1 cellular context compared by ENCODE assay signal in the genomic region with DNA sequence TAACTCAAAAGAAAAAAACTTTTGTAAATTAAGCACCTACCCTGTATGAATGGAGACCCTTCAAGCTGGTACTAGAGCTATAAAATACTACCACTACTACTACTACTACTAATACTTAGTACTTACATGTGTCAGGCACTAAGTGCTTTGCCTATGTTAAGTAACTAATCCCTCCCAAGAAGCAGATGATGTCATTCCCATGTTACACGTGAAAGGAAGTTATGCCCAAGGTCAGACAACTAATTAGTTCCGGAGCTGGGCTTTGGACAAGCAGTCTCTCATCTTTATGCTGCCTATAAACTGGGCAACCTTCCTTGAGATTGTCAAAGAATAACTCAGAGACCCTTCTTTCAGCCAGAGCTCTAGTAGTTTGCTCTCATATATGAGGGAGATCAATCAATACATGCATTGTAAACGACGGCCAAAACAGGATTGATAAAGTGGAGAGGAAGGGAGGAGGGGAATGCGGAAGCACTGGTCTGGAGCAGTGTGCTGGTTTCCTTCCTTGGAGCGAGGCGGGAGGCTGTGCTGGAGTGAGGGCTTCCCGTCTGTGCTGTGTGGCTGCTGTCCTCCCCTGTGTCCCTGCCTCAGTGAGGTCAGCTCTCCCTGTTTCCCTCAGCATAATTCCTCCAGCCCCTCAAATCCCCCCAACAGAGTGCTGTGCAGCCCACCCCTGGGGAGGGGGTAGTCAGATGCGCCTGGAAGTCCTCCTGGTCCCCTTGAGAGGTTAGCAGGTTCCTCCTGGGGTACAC.
TF ChIP-seq lines count a peak whose summit lies in the region.

No MANE protein-coding gene starts in this region.

TF ChIP-seq in HEK293, 187 proteins besides CTCF, POLR2A, EP300 and RAD21 (continued from another document and continues in another):
- TF ChIP-seq PRDM2 (tag by site-specific recombination; IDR thresholded peaks at IDR 0.05; ENCODE audit: borderline replicate concordance) (no peak), ZNF37A (tag by site-specific recombination; IDR thresholded peaks at IDR 0.05) (no peak), GLIS1 (tag by site-specific recombination; IDR thresholded peaks at IDR 0.05) (0 out of 2 replicates have a peak, but pooled peaks have one; percentile 37), ZNF621 (tag by site-specific recombination; IDR thresholded peaks at IDR 0.05) (no peak), ZSCAN16 (tag by site-specific recombination; IDR thresholded peaks at IDR 0.05) (no peak), ZNF561 (tag by site-specific recombination; IDR thresholded peaks at IDR 0.05; ENCODE audit: borderline replicate concordance) (no peak), ZNF521 (tag by site-specific recombination; IDR thresholded peaks at IDR 0.05) (no peak), HIC1 (tag by site-specific recombination; IDR thresholded peaks at IDR 0.05) (no peak), ZNF629 (tag by site-specific recombination; IDR thresholded peaks at IDR 0.05) (peak; percentile 86), ZFP37 (tag by site-specific recombination; IDR thresholded peaks at IDR 0.05) (0 out of 2 replicates have a peak, but pooled peaks have one; percentile 20), ZNF626 (tag by site-specific recombination; IDR thresholded peaks at IDR 0.05) (no peak), ZNF391 (tag by site-specific recombination; IDR thresholded peaks at IDR 0.05; ENCODE audit: borderline replicate concordance, low read depth) (no peak), ZNF121 (tag by site-specific recombination; IDR thresholded peaks at IDR 0.05) (no peak), ZFP41 (tag by site-specific recombination; IDR thresholded peaks at IDR 0.05; ENCODE audit: borderline replicate concordance) (no peak), ZNF341 (tag by site-specific recombination; IDR thresholded peaks at IDR 0.05; ENCODE audit: low read depth) (no peak), ZNF548 (tag by site-specific recombination; IDR thresholded peaks at IDR 0.05) (no peak), ZNF518A (tag by site-specific recombination; conservative IDR thresholded peaks at IDR 0.05; ENCODE audit: low read depth) (peak; percentile 86), ZNF354C (tag by site-specific recombination; IDR thresholded peaks at IDR 0.05; ENCODE audit: borderline replicate concordance, low read depth) (no peak), ZNF335 (tag by site-specific recombination; conservative IDR thresholded peaks at IDR 0.05) (peak; percentile 54; the same call in 1 of the 2 replicates), ZBTB21 (tag by site-specific recombination; IDR thresholded peaks at IDR 0.05) (peak; percentile 55; the same call in 1 of the 2 replicates), ZNF623 (tag by site-specific recombination; IDR thresholded peaks at IDR 0.05) (no peak), ZNF560 (tag by site-specific recombination; IDR thresholded peaks at IDR 0.05; ENCODE audit: borderline replicate concordance) (no peak), ZBTB20 (tag by site-specific recombination; IDR thresholded peaks at IDR 0.05) (no peak), ZNF366 (tag by site-specific recombination; conservative IDR thresholded peaks at IDR 0.05) (peak; percentile 25; the same call in 1 of the 2 replicates), MYNN (tag by site-specific recombination; IDR thresholded peaks at IDR 0.05; ENCODE audit: borderline replicate concordance) (no peak), ZFP3 (tag by site-specific recombination; IDR thresholded peaks at IDR 0.05; ENCODE audit: low read depth) (no peak), ZNF112 (tag by site-specific recombination; IDR thresholded peaks at IDR 0.05) (no peak), ZNF610 (tag by site-specific recombination; IDR thresholded peaks at IDR 0.05; ENCODE audit: borderline replicate concordance) (no peak), ZNF830 (tag by site-specific recombination; IDR thresholded peaks at IDR 0.05; ENCODE audit: low read depth) (no peak), ZNF580 (tag by site-specific recombination; IDR thresholded peaks at IDR 0.05) (no peak), ZXDB (tag by site-specific recombination; IDR thresholded peaks at IDR 0.05) (no peak), ZNF600 (tag by site-specific recombination; IDR thresholded peaks at IDR 0.05) (peak; percentile 79), TRIM28 (IDR thresholded peaks at IDR 0.05; ENCODE audit: borderline replicate concordance, low read length) (no peak), ZNF837 (tag by site-specific recombination; IDR thresholded peaks at IDR 0.05) (no peak), YY2 (tag by site-specific recombination; IDR thresholded peaks at IDR 0.05) (no peak)
- TF ChIP-seq, protein P1, sequence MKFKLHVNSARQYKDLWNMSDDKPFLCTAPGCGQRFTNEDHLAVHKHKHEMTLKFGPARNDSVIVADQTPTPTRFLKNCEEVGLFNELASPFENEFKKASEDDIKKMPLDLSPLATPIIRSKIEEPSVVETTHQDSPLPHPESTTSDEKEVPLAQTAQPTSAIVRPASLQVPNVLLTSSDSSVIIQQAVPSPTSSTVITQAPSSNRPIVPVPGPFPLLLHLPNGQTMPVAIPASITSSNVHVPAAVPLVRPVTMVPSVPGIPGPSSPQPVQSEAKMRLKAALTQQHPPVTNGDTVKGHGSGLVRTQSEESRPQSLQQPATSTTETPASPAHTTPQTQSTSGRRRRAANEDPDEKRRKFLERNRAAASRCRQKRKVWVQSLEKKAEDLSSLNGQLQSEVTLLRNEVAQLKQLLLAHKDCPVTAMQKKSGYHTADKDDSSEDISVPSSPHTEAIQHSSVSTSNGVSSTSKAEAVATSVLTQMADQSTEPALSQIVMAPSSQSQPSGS (tag by site-specific recombination; IDR thresholded peaks at IDR 0.05; ENCODE audit: low read depth): peak; percentile 86
- TF ChIP-seq, protein P2, sequence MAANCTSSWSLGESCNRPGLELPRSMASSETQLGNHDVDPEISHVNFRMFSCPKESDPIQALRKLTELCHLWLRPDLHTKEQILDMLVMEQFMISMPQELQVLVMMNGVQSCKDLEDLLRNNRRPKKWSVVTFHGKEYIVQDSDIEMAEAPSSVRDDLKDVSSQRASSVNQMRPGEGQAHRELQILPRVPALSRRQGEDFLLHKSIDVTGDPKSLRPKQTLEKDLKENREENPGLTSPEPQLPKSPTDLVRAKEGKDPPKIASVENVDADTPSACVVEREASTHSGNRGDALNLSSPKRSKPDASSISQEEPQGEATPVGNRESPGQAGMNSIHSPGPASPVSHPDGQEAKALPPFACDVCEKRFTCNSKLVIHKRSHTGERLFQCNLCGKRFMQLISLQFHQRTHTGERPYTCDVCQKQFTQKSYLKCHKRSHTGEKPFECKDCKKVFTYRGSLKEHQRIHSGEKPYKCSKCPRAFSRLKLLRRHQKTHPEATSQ (tag by site-specific recombination; IDR thresholded peaks at IDR 0.05): no peak
- TF ChIP-seq, protein P3, sequence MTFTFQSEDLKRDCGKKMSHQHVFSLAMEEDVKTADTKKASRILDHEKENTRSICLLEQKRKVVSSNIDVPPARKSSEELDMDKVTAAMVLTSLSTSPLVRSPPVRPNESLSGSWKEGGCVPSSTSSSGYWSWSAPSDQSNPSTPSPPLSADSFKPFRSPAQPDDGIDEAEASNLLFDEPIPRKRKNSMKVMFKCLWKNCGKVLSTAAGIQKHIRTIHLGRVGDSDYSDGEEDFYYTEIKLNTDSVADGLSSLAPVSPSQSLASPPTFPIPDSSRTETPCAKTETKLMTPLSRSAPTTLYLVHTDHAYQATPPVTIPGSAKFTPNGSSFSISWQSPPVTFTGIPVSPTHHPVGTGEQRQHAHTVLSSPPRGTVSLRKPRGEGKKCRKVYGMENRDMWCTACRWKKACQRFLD (tag by site-specific recombination; IDR thresholded peaks at IDR 0.05): no peak
- TF ChIP-seq, protein P4, sequence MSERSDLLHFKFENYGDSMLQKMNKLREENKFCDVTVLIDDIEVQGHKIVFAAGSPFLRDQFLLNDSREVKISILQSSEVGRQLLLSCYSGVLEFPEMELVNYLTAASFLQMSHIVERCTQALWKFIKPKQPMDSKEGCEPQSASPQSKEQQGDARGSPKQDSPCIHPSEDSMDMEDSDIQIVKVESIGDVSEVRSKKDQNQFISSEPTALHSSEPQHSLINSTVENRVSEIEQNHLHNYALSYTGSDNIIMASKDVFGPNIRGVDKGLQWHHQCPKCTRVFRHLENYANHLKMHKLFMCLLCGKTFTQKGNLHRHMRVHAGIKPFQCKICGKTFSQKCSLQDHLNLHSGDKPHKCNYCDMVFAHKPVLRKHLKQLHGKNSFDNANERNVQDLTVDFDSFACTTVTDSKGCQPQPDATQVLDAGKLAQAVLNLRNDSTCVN (tag by site-specific recombination; optimal IDR thresholded peaks at IDR 0.05): no peak
